ENCODE assay signal across 2 cellular contexts in genomic region chr12:121789233-121789781, GRCh38.
TF ChIP-seq lines count a peak whose summit lies in the region.

No MANE protein-coding gene starts in this region.

TF ChIP-seq in liver, 16 proteins besides CTCF, POLR2A, EP300 and RAD21:
- TF ChIP-seq JUND (IDR thresholded peaks at IDR 0.05) (no peak), MAX (IDR thresholded peaks at IDR 0.05) (peak; percentile 31)

TF ChIP-seq in HepG2, 621 proteins besides CTCF, POLR2A, EP300 and RAD21:
- TF ChIP-seq SNAPC5 (CRISPR knock-in tag; IDR thresholded peaks at IDR 0.05; ENCODE audit: borderline replicate concordance) = no peak
- TF ChIP-seq SSRP1 (CRISPR knock-in tag; IDR thresholded peaks at IDR 0.05) = no peak
- TF ChIP-seq ZNF329 (CRISPR knock-in tag; IDR thresholded peaks at IDR 0.05; ENCODE audit: low read depth) = no peak
- no peak for TF ChIP-seq SAP130 (CRISPR knock-in tag; IDR thresholded peaks at IDR 0.05; ENCODE audit: low read depth)
- no peak for TF ChIP-seq ZNF18 (CRISPR knock-in tag; IDR thresholded peaks at IDR 0.05; ENCODE audit: insufficient replicate concordance)
- TF ChIP-seq ZKSCAN5 (CRISPR knock-in tag; IDR thresholded peaks at IDR 0.05) = no peak
- TF ChIP-seq GPN1 (CRISPR knock-in tag; IDR thresholded peaks at IDR 0.05; ENCODE audit: borderline replicate concordance) = no peak
- no peak for TF ChIP-seq FOXO4 (CRISPR knock-in tag; conservative IDR thresholded peaks at IDR 0.05)
- no peak for TF ChIP-seq MXD1 (CRISPR knock-in tag; IDR thresholded peaks at IDR 0.05)
- TF ChIP-seq MXD4 (CRISPR knock-in tag; IDR thresholded peaks at IDR 0.05) = no peak
- no peak for TF ChIP-seq ZNF280B (CRISPR knock-in tag; IDR thresholded peaks at IDR 0.05; ENCODE audit: borderline replicate concordance)
- TF ChIP-seq SP140L (CRISPR knock-in tag; IDR thresholded peaks at IDR 0.05; ENCODE audit: borderline replicate concordance) = no peak
- TF ChIP-seq ZNF136 (CRISPR knock-in tag; IDR thresholded peaks at IDR 0.05; ENCODE audit: low read depth) = no peak
- no peak for TF ChIP-seq ZNF75D (CRISPR knock-in tag; IDR thresholded peaks at IDR 0.05; ENCODE audit: borderline replicate concordance)
- TF ChIP-seq ZBTB39 (CRISPR knock-in tag; IDR thresholded peaks at IDR 0.05) = no peak
- no peak for TF ChIP-seq AKNA (CRISPR knock-in tag; IDR thresholded peaks at IDR 0.05; ENCODE audit: borderline replicate concordance)
TF ChIP-seq in HepG2: peak in this region for 0.
